In genomic region chr2:43482974-43483373, GRCh38 we compare ENCODE assay signal across 1 cellular context.
A peak's percentile ranks its signal among the peaks of the same experiment; 100 is the strongest.
TF ChIP-seq lines count a peak whose summit lies in the region.

No MANE protein-coding gene starts in this region.

TF ChIP-seq in GM12878, 131 proteins besides CTCF, POLR2A, EP300 and RAD21 (continued from another document):
- no peak for TF ChIP-seq ZNF592 (IDR thresholded peaks at IDR 0.05)
- TF ChIP-seq BHLHE40 (IDR thresholded peaks at IDR 0.05; ENCODE audit: borderline replicate concordance in 1 of 2, low read depth in 2 of 2, low read length in 1 of 2): peak; percentile 37 to 69; a peak in 1 of 4 replicates
- no peak for TF ChIP-seq MYC (IDR thresholded peaks at IDR 0.05; ENCODE audit: insufficient read depth, insufficient read length, insufficient replicate concordance, low read length, severe bottlenecking)
- no peak for TF ChIP-seq MYB (IDR thresholded peaks at IDR 0.05; ENCODE audit: borderline replicate concordance, low read depth, low read length)
- TF ChIP-seq CHD1 (IDR thresholded peaks at IDR 0.05; ENCODE audit: low read depth, low read length): no peak
- no peak for TF ChIP-seq CREB1 (IDR thresholded peaks at IDR 0.05; ENCODE audit: low read depth)
- TF ChIP-seq SRF (IDR thresholded peaks at IDR 0.05; ENCODE audit: low read depth in 2 of 2, low read length in 2 of 2): no peak
- TF ChIP-seq GABPA (IDR thresholded peaks at IDR 0.05; ENCODE audit: low read depth): 0 out of 2 replicates have a peak, but pooled peaks have one; percentile 26
- TF ChIP-seq STAT3 (IDR thresholded peaks at IDR 0.05; ENCODE audit: low read depth, low read length): no peak
- TF ChIP-seq TBL1XR1 (IDR thresholded peaks at IDR 0.05; ENCODE audit: low read depth, low read length): no peak
- peak; percentile 91 for TF ChIP-seq IKZF1 (conservative IDR thresholded peaks at IDR 0.05)
- TF ChIP-seq DPF2 (IDR thresholded peaks at IDR 0.05): peak; percentile 83
- TF ChIP-seq FOXK2 (IDR thresholded peaks at IDR 0.05): no peak
- TF ChIP-seq RELB (IDR thresholded peaks at IDR 0.05; ENCODE audit: low read depth): peak; percentile 79; the same call in 1 of the 2 replicates
- no peak for TF ChIP-seq MXI1 (IDR thresholded peaks at IDR 0.05; ENCODE audit: low read depth, low read length)
- TF ChIP-seq PRDM15 (CRISPR knock-in tag; IDR thresholded peaks at IDR 0.05): no peak
- TF ChIP-seq ZSCAN29 (IDR thresholded peaks at IDR 0.05): peak; percentile 94
- peak; percentile 83 for TF ChIP-seq MTA3 (IDR thresholded peaks at IDR 0.05; ENCODE audit: borderline replicate concordance, low read length)
- no peak for TF ChIP-seq POU2F2 (IDR thresholded peaks at IDR 0.05; ENCODE audit: borderline replicate concordance, low read depth, low read length)
TF ChIP-seq in GM12878: peak in this region for 31.
